ENCODE assay signal across 13 cellular contexts in genomic region chr18:76441002-76441667, GRCh38.
"Had no signal": no experiment of that assay in that cellular context is flagged by ENCODE, and none has a peak within 500 bp of the region (broad histone marks: within the 10 kb centered on the region; RNA-seq: fewer than 3 reads in every experiment).

No MANE protein-coding gene starts in this region.

- H3K27ac ChIP-seq: hepatocyte, prostate gland, right atrium auricular region, SK-N-MC, vagina had no signal

- DNase-seq: activated CD4-positive, alpha-beta T cell treated with anti-CD3 and anti-CD28 coated beads, Interleukin-2, amount 50 U/mL, for 48 hours; activated gamma-delta T cell; activated T-cell treated with anti-CD3 and anti-CD28 coated beads, Interleukin-2, amount 50 U/mL, for 4 hours; dermis blood vessel endothelial cell; effector memory CD4-positive, alpha-beta T cell; left colon; nephron progenitor cell had no signal

- H3K4me3 ChIP-seq: hepatocyte, lung, prostate gland, right atrium auricular region, SK-N-MC, vagina had no signal

- H3K27me3 ChIP-seq: hepatocyte, right atrium auricular region, vagina had no signal

- H3K9me3 ChIP-seq: prostate gland, right atrium auricular region, vagina had no signal
